Comparison of ENCODE assay signal across 14 cellular contexts in genomic region chr16:72637306-72637705, GRCh38.
DNase-seq lines count a peak whose midpoint lies in the region; ATAC-seq and TF ChIP-seq lines count a peak whose summit lies in the region.
"Had no signal": no experiment of that assay in that cellular context is flagged by ENCODE, and none has a peak within 500 bp of the region (broad histone marks: within the 10 kb centered on the region; RNA-seq: fewer than 3 reads in every experiment).

No MANE protein-coding gene starts in this region.

- H3K4me3 ChIP-seq in gastrocnemius medialis, result no peak overlapping the region
- H3K4me3 ChIP-seq: transverse colon had no signal

- no peak for TF ChIP-seq POLR2A in gastrocnemius medialis (IDR thresholded peaks at IDR 0.05)

- H3K4me1 ChIP-seq in foreskin keratinocyte (no peaks in the 10 kb centered on the region), gastrocnemius medialis (no peaks in the 10 kb centered on the region)

- in situ Hi-C loops in gastrocnemius medialis (cut with MboI; ENCODE audit: low sequenced_read_pairs in 4 of 4), result no loop called here

- TF ChIP-seq CTCF in foreskin keratinocyte (conservative IDR thresholded peaks at IDR 0.05) (no peak), gastrocnemius medialis (IDR thresholded peaks at IDR 0.05 in 4 of 5, conservative IDR thresholded peaks at IDR 0.05 in 1 of 5) (no peak)

- intact Hi-C loops in gastrocnemius medialis (cut with DNase I; ENCODE audit: low total_unique reads), result no loop called here

- H3K36me3 ChIP-seq in gastrocnemius medialis, result no peaks in the 10 kb centered on the region
- H3K36me3 ChIP-seq: transverse colon had no signal

- no peak overlapping the region for H3K27ac ChIP-seq in foreskin keratinocyte
- no peak overlapping the region for H3K27ac ChIP-seq in gastrocnemius medialis
- H3K27ac ChIP-seq: transverse colon had no signal

- H3K9me3 ChIP-seq in gastrocnemius medialis, result peaks cover 0 to 21% (median 3%) of the 10 kb centered on the region in 3 donors

- peak; percentile 72 for ATAC-seq in foreskin keratinocyte
- ATAC-seq in gastrocnemius medialis, result no peak

- no peaks in the 10 kb centered on the region for H3K27me3 ChIP-seq in foreskin keratinocyte
- H3K27me3 ChIP-seq in gastrocnemius medialis, result no peaks in the 10 kb centered on the region
- H3K27me3 ChIP-seq: transverse colon had no signal

- peak; percentile 73 for DNase-seq in A172 (ENCODE audit: low spot score)
- DNase-seq in HK-2 (ENCODE audit: unreplicated experiment), result peak; percentile 31
- peak; percentile 15 for DNase-seq in amniotic stem cell (lab: John Stamatoyannopoulos, UW)
- peak; percentile 47 to 72 for DNase-seq in foreskin keratinocyte
- DNase-seq in foreskin melanocyte, result no peak
- no peak for DNase-seq in mesenteric fat pad (ENCODE audit: low spot score)
- DNase-seq in occipital lobe (lab: John Stamatoyannopoulos, UW), result no peak
- DNase-seq in gastrocnemius medialis, result no peak
- DNase-seq: activated T-cell treated with anti-CD3 and anti-CD28 coated beads, Interleukin-2, amount 50 U/mL, for 48 hours; H9; left cardiac atrium; NCI-H2029; stimulated activated CD4-positive, alpha-beta T cell treated with anti-CD3 and anti-CD28 coated beads, Interleukin-12 subunit alpha, Interleukin-12 subunit beta, amount 100 ng/mL, for 4 hours; transverse colon had no signal

Comparison
In these comparisons a context has a peak if more than half of its experiments do, and no peak if none do; other contexts are left out.
1. DNase-seq: peak in A172 (single experiment), HK-2 (single experiment), amniotic stem cell (single experiment) and foreskin keratinocyte (2 of 2); none in foreskin melanocyte (single experiment), mesenteric fat pad (single experiment), occipital lobe (single experiment) and gastrocnemius medialis (0 of 2).